15 cellular contexts compared by ENCODE assay signal in the genomic region with DNA sequence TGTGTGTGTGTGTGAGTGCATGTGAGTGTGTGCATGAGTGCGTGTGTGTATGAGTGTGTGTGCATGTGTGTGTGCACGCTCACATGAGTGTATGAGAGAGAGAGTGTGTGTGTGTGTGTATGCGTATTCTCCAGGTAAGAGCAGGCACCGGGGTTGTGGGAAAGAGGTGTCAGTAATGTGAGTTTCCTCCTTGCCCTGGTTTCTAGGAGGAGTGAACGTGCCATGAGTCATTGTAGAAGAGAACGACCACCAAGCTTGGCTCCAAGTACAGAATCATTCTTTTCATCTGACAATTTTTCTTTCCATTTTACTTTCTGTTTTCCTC.
DNase-seq lines count a peak whose midpoint lies in the region; ATAC-seq and TF ChIP-seq lines count a peak whose summit lies in the region.
"Had no signal": no experiment of that assay in that cellular context is flagged by ENCODE, and none has a peak within 500 bp of the region (broad histone marks: within the 10 kb centered on the region; RNA-seq: fewer than 3 reads in every experiment).

No MANE protein-coding gene starts in this region.

- no peaks in the 10 kb centered on the region for H3K36me3 ChIP-seq in PC-3 (ENCODE audit: low read depth, low read length)
- H3K36me3 ChIP-seq: MG63 had no signal

- no peaks in the 10 kb centered on the region for H3K9me3 ChIP-seq in PC-3 (ENCODE audit: low read length)
- H3K9me3 ChIP-seq in right cardiac atrium (ENCODE audit: control insufficient read depth, low read length): no peaks in the 10 kb centered on the region
- H3K9me3 ChIP-seq: left lung, MG63 had no signal

- BruUV-seq in PC-3 (replicated peaks; lab: Mats Ljungman, UMichigan): no TSS peak

- DNase-seq in activated CD4-positive, alpha-beta T cell treated with anti-CD3 and anti-CD28 coated beads, Interleukin-2, amount 10 ng/mL, durations not matched to agents 24 days and 14 days: peak; percentile 57
- DNase-seq in activated CD4-positive, alpha-beta T cell treated with anti-CD3 and anti-CD28 coated beads, Interleukin-2, amount 50 U/mL, for 48 hours: no peak
- DNase-seq in PC-3 (peak; percentile 12), dermis blood vessel endothelial cell (peak; percentile 4), HK-2 (ENCODE audit: unreplicated experiment) (no peak), right cardiac atrium (no peak)
- no peak for DNase-seq in stimulated activated naive CD8-positive, alpha-beta T cell treated with anti-CD3 and anti-CD28 coated beads, Interleukin-15, Interleukin-2, amounts not matched to agents 100 U/mL and 50 U/mL, for 24 hours
- DNase-seq: GF-D8, left lung, MG63, NCI-H2029, NCI-H748 treated with DMSO at 0.1 percent for 48 hours, posterior cingulate gyrus, WERI-Rb-1 had no signal

- H3K4me3 ChIP-seq in PC-3 (ENCODE audit: low read length): no peak overlapping the region
- H3K4me3 ChIP-seq in right cardiac atrium (ENCODE audit: low read length): no peak overlapping the region
- H3K4me3 ChIP-seq: left lung, MG63 had no signal

- no peak for ATAC-seq in PC-3
- ATAC-seq in stimulated activated naive CD8-positive, alpha-beta T cell treated with anti-CD3 and anti-CD28 coated beads, Interleukin-15, Interleukin-2, amounts not matched to agents 100 U/mL and 50 U/mL, for 24 hours: peak; percentile 74
- no peak for ATAC-seq in HG03571 (IDR thresholded peaks at IDR 0.05; ENCODE audit: unreplicated experiment)
- ATAC-seq in right cardiac atrium: no peak
- ATAC-seq: left lung had no signal

- TF ChIP-seq CTCF in PC-3 (conservative IDR thresholded peaks at IDR 0.05; ENCODE audit: low read depth, low read length): no peak

- peaks cover 21% of the 10 kb centered on the region for H3K4me1 Mint-ChIP-seq in activated CD4-positive, alpha-beta T cell treated with anti-CD3 and anti-CD28 coated beads, Interleukin-2, amount 10 ng/mL, durations not matched to agents 24 days and 14 days

- H3K9ac ChIP-seq in PC-3 (ENCODE audit: low read length): no peak overlapping the region

- no peaks in the 10 kb centered on the region for H3K9me3 Mint-ChIP-seq in activated CD4-positive, alpha-beta T cell treated with anti-CD3 and anti-CD28 coated beads, Interleukin-2, amount 10 ng/mL, durations not matched to agents 24 days and 14 days

- H4K20me1 ChIP-seq in PC-3 (ENCODE audit: low read length): no peaks in the 10 kb centered on the region

- H3K4me1 ChIP-seq in PC-3 (ENCODE audit: insufficient read depth, low read length) (0 out of 2 replicates have a peak, but pooled peaks cover 7% of the 10 kb centered on the region), right cardiac atrium (ENCODE audit: control insufficient read depth, insufficient read depth, low read length) (no peaks in the 10 kb centered on the region)
- H3K4me1 ChIP-seq: left lung had no signal

- no peak overlapping the region for H3K4me2 ChIP-seq in PC-3 (ENCODE audit: low read length)

- H3K27ac Mint-ChIP-seq in activated CD4-positive, alpha-beta T cell treated with anti-CD3 and anti-CD28 coated beads, Interleukin-2, amount 10 ng/mL, durations not matched to agents 24 days and 14 days: no peak overlapping the region

- no peaks in the 10 kb centered on the region for H3K79me2 ChIP-seq in PC-3 (ENCODE audit: low read length)

- H3K9me2 ChIP-seq in PC-3 (replicated peaks; ENCODE audit: low read length): no peaks in the 10 kb centered on the region

- H3K27me3 ChIP-seq in PC-3 (ENCODE audit: low read length) (no peaks in the 10 kb centered on the region), right cardiac atrium (ENCODE audit: control insufficient read depth, insufficient read depth) (no peaks in the 10 kb centered on the region)
- H3K27me3 ChIP-seq: left lung, MG63 had no signal

- H3K4me3 Mint-ChIP-seq in activated CD4-positive, alpha-beta T cell treated with anti-CD3 and anti-CD28 coated beads, Interleukin-2, amount 10 ng/mL, durations not matched to agents 24 days and 14 days: no peak overlapping the region

- H3K27ac ChIP-seq in PC-3 (ENCODE audit: low read length) (no peak overlapping the region), right cardiac atrium (ENCODE audit: low read length) (no peak overlapping the region)
- H3K27ac ChIP-seq: left lung, WERI-Rb-1 had no signal

- intact Hi-C loops in activated CD4-positive, alpha-beta T cell treated with anti-CD3 and anti-CD28 coated beads, Interleukin-2, amount 10 ng/mL, durations not matched to agents 24 days and 14 days (cut with micrococcal nuclease): no loop called here
- intact Hi-C loops in PC-3 (cut with micrococcal nuclease): no loop called here
- intact Hi-C loops in right cardiac atrium (cut with DNase I): no loop called here

- no peaks in the 10 kb centered on the region for H3K27me3 Mint-ChIP-seq in activated CD4-positive, alpha-beta T cell treated with anti-CD3 and anti-CD28 coated beads, Interleukin-2, amount 10 ng/mL, durations not matched to agents 24 days and 14 days

- POLR2A ChIA-PET in PC-3 (lab: Charles Lee; ENCODE audit: unreplicated experiment): interaction anchor here (0.6 kb wide), 1 partner anchor 47 kb away, joined by 3 read pairs; no protein-coding TSS in a partner anchor

- WGBS in right cardiac atrium: 77% methylated on average over 6 of the region's 6 CpGs

- H3F3A ChIP-seq in PC-3 (ENCODE audit: low read length, unreplicated experiment): no peaks in the 10 kb centered on the region

- no peak overlapping the region for H2AFZ ChIP-seq in PC-3 (ENCODE audit: low read length)

- H3K36me3 Mint-ChIP-seq in activated CD4-positive, alpha-beta T cell treated with anti-CD3 and anti-CD28 coated beads, Interleukin-2, amount 10 ng/mL, durations not matched to agents 24 days and 14 days (ENCODE audit: low read depth): peaks cover 17% of the 10 kb centered on the region

- CTCF ChIA-PET in PC-3 (lab: Charles Lee): no interaction called here

Comparison
In these comparisons a context has a peak if more than half of its experiments do, and no peak if none do; other contexts are left out.
1. DNase-seq: peak in activated CD4-positive, alpha-beta T cell treated with anti-CD3 and anti-CD28 coated beads, Interleukin-2, amount 10 ng/mL, durations not matched to agents 24 days and 14 days (single experiment), PC-3 (single experiment) and dermis blood vessel endothelial cell (single experiment); none in activated CD4-positive, alpha-beta T cell treated with anti-CD3 and anti-CD28 coated beads, Interleukin-2, amount 50 U/mL, for 48 hours (0 of 2), stimulated activated naive CD8-positive, alpha-beta T cell treated with anti-CD3 and anti-CD28 coated beads, Interleukin-15, Interleukin-2, amounts not matched to agents 100 U/mL and 50 U/mL, for 24 hours (single experiment), HK-2 (single experiment) and right cardiac atrium (0 of 3).